26 cellular contexts compared by ENCODE assay signal in genomic region chr17:57718878-57719277, GRCh38. TPM values are rescaled to one million over a fixed set of nuclear protein-coding genes. Genes with fewer than 3 reads are reported as not detected.
DNase-seq lines count a peak whose midpoint lies in the region; TF ChIP-seq lines count a peak whose summit lies in the region.
"Had no signal": no experiment of that assay in that cellular context is flagged by ENCODE, and none has a peak within 500 bp of the region (broad histone marks: within the 10 kb centered on the region; RNA-seq: fewer than 3 reads in every experiment).

No MANE protein-coding gene starts in this region.

- H4K20me1 ChIP-seq in BLaER1, result no peaks in the 10 kb centered on the region
- 0 out of 22 replicates have a peak, but pooled peaks cover 0 to 6% (median 0%) of the 10 kb centered on the region in 11 experiments for H4K20me1 ChIP-seq in BLaER1 treated with 17β-estradiol and CSF1 and Interleukin-3, amounts not matched to agents 10 nM and 100 nM

- H3K36me3 ChIP-seq in BLaER1, result no peaks in the 10 kb centered on the region
- H3K36me3 ChIP-seq in BLaER1 treated with 17β-estradiol and CSF1 and Interleukin-3, amounts not matched to agents 10 nM and 100 nM, result no peaks in the 10 kb centered on the region
- H3K36me3 ChIP-seq: BE2C had no signal

- H3K36me3 Mint-ChIP-seq in glutamatergic neuron (ENCODE audit: unreplicated experiment), result no peaks in the 10 kb centered on the region
- H3K36me3 Mint-ChIP-seq in activated naive CD8-positive, alpha-beta T cell treated with anti-CD3 and anti-CD28 coated beads for 36 hours, result no peaks in the 10 kb centered on the region
- H3K36me3 Mint-ChIP-seq: CD14-positive monocyte; CD4-positive, alpha-beta memory T cell; CD4-positive, CD25-positive, alpha-beta regulatory T cell; CD8-positive, alpha-beta memory T cell had no signal

- H3K4me3 ChIP-seq in BLaER1, result no peak overlapping the region
- no peak overlapping the region for H3K4me3 ChIP-seq in BLaER1 treated with 17β-estradiol and CSF1 and Interleukin-3, amounts not matched to agents 10 nM and 100 nM
- H3K4me3 ChIP-seq: GM12878 had no signal

- H3K27me3 ChIP-seq in BLaER1, result no peaks in the 10 kb centered on the region
- peaks cover 0 to 15% (median 0%) of the 10 kb centered on the region in 11 experiments; a peak in 1 of 22 replicates for H3K27me3 ChIP-seq in BLaER1 treated with 17β-estradiol and CSF1 and Interleukin-3, amounts not matched to agents 10 nM and 100 nM
- H3K27me3 ChIP-seq: BE2C had no signal

- H3K9me3 ChIP-seq in BLaER1, result no peaks in the 10 kb centered on the region
- peaks cover 0 to 9% (median 0%) of the 10 kb centered on the region in 11 experiments; a peak in 4 of 22 replicates for H3K9me3 ChIP-seq in BLaER1 treated with 17β-estradiol and CSF1 and Interleukin-3, amounts not matched to agents 10 nM and 100 nM (replicated peaks in 1 of 11)
- H3K9me3 ChIP-seq: BE2C had no signal

- no peak for TF ChIP-seq CTCF in glutamatergic neuron (IDR thresholded peaks at IDR 0.05; ENCODE audit: partially characterized antibody, unreplicated experiment)

- peaks cover 16% of the 10 kb centered on the region for H3K4me1 Mint-ChIP-seq in glutamatergic neuron (ENCODE audit: low read depth, unreplicated experiment)
- H3K4me1 Mint-ChIP-seq in activated naive CD8-positive, alpha-beta T cell treated with anti-CD3 and anti-CD28 coated beads for 36 hours, result peaks cover 2% of the 10 kb centered on the region
- H3K4me1 Mint-ChIP-seq: CD4-positive, alpha-beta memory T cell; CD4-positive, CD25-positive, alpha-beta regulatory T cell had no signal

- H3K27ac Mint-ChIP-seq in glutamatergic neuron (ENCODE audit: unreplicated experiment), result peak overlapping the region; percentile 75
- no peak overlapping the region for H3K27ac Mint-ChIP-seq in activated naive CD8-positive, alpha-beta T cell treated with anti-CD3 and anti-CD28 coated beads for 36 hours
- H3K27ac Mint-ChIP-seq: CD14-positive monocyte; CD4-positive, alpha-beta memory T cell; CD8-positive, alpha-beta memory T cell had no signal

- peaks cover 7% of the 10 kb centered on the region for H3K27me3 Mint-ChIP-seq in glutamatergic neuron (ENCODE audit: unreplicated experiment)
- peaks cover 12% of the 10 kb centered on the region for H3K27me3 Mint-ChIP-seq in activated naive CD8-positive, alpha-beta T cell treated with anti-CD3 and anti-CD28 coated beads for 36 hours

- H3K4me2 ChIP-seq in BLaER1, result peak overlapping the region; percentile 41
- peak overlapping the region in 8 of 11 experiments; percentile 0 to 64 (median 22); a peak in 12 of 22 replicates for H3K4me2 ChIP-seq in BLaER1 treated with 17β-estradiol and CSF1 and Interleukin-3, amounts not matched to agents 10 nM and 100 nM

- H3K9ac ChIP-seq in BLaER1, result peak overlapping the region; percentile 11; the same call in 1 of the 2 replicates
- peak overlapping the region in 1 of 11 experiments; percentile 28; a peak in 2 of 22 replicates for H3K9ac ChIP-seq in BLaER1 treated with 17β-estradiol and CSF1 and Interleukin-3, amounts not matched to agents 10 nM and 100 nM

- H3K4me3 Mint-ChIP-seq in glutamatergic neuron (ENCODE audit: unreplicated experiment), result no peak overlapping the region
- H3K4me3 Mint-ChIP-seq in activated naive CD8-positive, alpha-beta T cell treated with anti-CD3 and anti-CD28 coated beads for 36 hours, result no peak overlapping the region
- H3K4me3 Mint-ChIP-seq: CD14-positive monocyte; CD4-positive, alpha-beta memory T cell; CD4-positive, CD25-positive, alpha-beta regulatory T cell; CD8-positive, alpha-beta memory T cell had no signal

- DNase-seq in glutamatergic neuron (no peak), GM19240 (ENCODE audit: insufficient read length, low spot score) (no peak), NCI-H2107 (lab: John Stamatoyannopoulos, UW) (no peak)
- DNase-seq in activated naive CD8-positive, alpha-beta T cell treated with anti-CD3 and anti-CD28 coated beads for 36 hours, result no peak
- DNase-seq: 8988T; ACHN; BE2C; C1 segment of cervical spinal cord; CD4-positive, alpha-beta memory T cell; CD4-positive, CD25-positive, alpha-beta regulatory T cell; CD8-positive, alpha-beta memory T cell; COR-L47; DMS 273 treated with DMSO at 0.1 percent for 48 hours; DMS153; DMS53; DMS79; DND-41; EL; GDM1 had no signal

- peaks cover 62% of the 10 kb centered on the region for H3K4me1 ChIP-seq in BLaER1
- peaks cover 15 to 65% (median 58%) of the 10 kb centered on the region in 10 experiments for H3K4me1 ChIP-seq in BLaER1 treated with 17β-estradiol and CSF1 and Interleukin-3, amounts not matched to agents 10 nM and 100 nM

- peaks cover 6% of the 10 kb centered on the region for H3K9me3 Mint-ChIP-seq in glutamatergic neuron (ENCODE audit: unreplicated experiment)
- no peaks in the 10 kb centered on the region for H3K9me3 Mint-ChIP-seq in activated naive CD8-positive, alpha-beta T cell treated with anti-CD3 and anti-CD28 coated beads for 36 hours
- H3K9me3 Mint-ChIP-seq: CD14-positive monocyte; CD4-positive, alpha-beta memory T cell; CD8-positive, alpha-beta memory T cell had no signal

- H3K27ac ChIP-seq in BLaER1, result peak overlapping the region; percentile 58; the same call in 1 of the 2 replicates
- H3K27ac ChIP-seq in BLaER1 treated with 17β-estradiol and CSF1 and Interleukin-3, amounts not matched to agents 10 nM and 100 nM, result peak overlapping the region in 2 of 11 experiments; percentile 12 to 41; a peak in 1 of 22 replicates

RNA-seq across cellular contexts. Expression of gene CCDC182, which starts 26.2 kb away (rescaled TPM):
- not detected for total RNA-seq in glutamatergic neuron (ENCODE audit: unreplicated experiment)
- total RNA-seq in activated naive CD8-positive, alpha-beta T cell treated with anti-CD3 and anti-CD28 coated beads for 36 hours, result not detected
- total RNA-seq: A673; CD4-positive, alpha-beta memory T cell; CD4-positive, CD25-positive, alpha-beta regulatory T cell; CD8-positive, alpha-beta memory T cell; Daoy; G401; GM12878 had no signal
